In the genomic region with DNA sequence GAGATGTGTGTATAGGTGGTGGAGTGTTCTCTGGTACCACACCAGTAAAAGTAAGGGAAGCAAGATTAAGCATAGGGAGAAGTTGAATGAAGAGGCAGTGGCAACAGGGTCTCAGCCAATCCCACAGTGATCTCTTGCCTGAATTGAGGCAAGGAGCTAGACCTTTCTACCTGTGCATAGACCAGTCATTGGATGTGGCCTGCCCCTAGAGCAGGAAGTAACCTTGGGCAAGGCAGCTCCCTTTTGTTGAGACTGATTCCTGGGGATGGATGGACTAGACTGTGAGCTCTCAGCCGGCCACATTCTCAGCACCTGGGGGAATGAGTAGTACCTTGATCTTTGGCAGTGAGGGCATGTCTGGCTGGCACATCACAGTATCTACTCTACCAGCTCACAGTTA, we compare ENCODE assay signal across 17 cellular contexts.
"Had no signal": no experiment of that assay in that cellular context is flagged by ENCODE, and none has a peak within 500 bp of the region (broad histone marks: within the 10 kb centered on the region; RNA-seq: fewer than 3 reads in every experiment).

No MANE protein-coding gene starts in this region.

- DNase-seq: activated CD4-positive, alpha-beta memory T cell treated with anti-CD3 and anti-CD28 coated beads for 36 hours; activated CD4-positive, alpha-beta T cell treated with anti-CD3 and anti-CD28 coated beads for 1 hour; activated effector memory CD4-positive, alpha-beta T cell treated with anti-CD3 and anti-CD28 coated beads, Interleukin-2, amount 50 U/mL, for 16 hours; activated T-cell treated with anti-CD3 and anti-CD28 coated beads, Interleukin-2, amount 50 U/mL, for 48 hours; colonic mucosa; dorsolateral prefrontal cortex; effector memory CD8-positive, alpha-beta T cell; glutamatergic neuron; nephron progenitor cell; pancreas; right cardiac atrium; stimulated activated CD4-positive, alpha-beta T cell treated with anti-CD3 and anti-CD28 coated beads, Interleukin-4, amount 100 ng/mL, for 24 hours; T-helper 1 cell; T-helper 9 cell had no signal

- ATAC-seq: effector memory CD8-positive, alpha-beta T cell; pancreas; right cardiac atrium had no signal

- H3K27ac Mint-ChIP-seq: activated CD4-positive, alpha-beta memory T cell treated with anti-CD3 and anti-CD28 coated beads for 36 hours; activated naive CD4-positive, alpha-beta T cell treated with anti-CD3 and anti-CD28 coated beads, Interleukin-2, amount 50 U/mL, for 72 hours; effector memory CD8-positive, alpha-beta T cell; nephron progenitor cell; type B pancreatic cell had no signal

- H3K9me3 Mint-ChIP-seq: activated CD4-positive, alpha-beta memory T cell treated with anti-CD3 and anti-CD28 coated beads for 36 hours; activated naive CD4-positive, alpha-beta T cell treated with anti-CD3 and anti-CD28 coated beads, Interleukin-2, amount 50 U/mL, for 72 hours; central memory CD8-positive, alpha-beta T cell; effector memory CD8-positive, alpha-beta T cell; nephron progenitor cell; type B pancreatic cell had no signal

- H3K4me3 Mint-ChIP-seq: activated CD4-positive, alpha-beta memory T cell treated with anti-CD3 and anti-CD28 coated beads for 36 hours; central memory CD8-positive, alpha-beta T cell; effector memory CD8-positive, alpha-beta T cell; nephron progenitor cell; type B pancreatic cell had no signal

- H3K27me3 Mint-ChIP-seq: activated CD4-positive, alpha-beta memory T cell treated with anti-CD3 and anti-CD28 coated beads for 36 hours; central memory CD8-positive, alpha-beta T cell; effector memory CD8-positive, alpha-beta T cell; type B pancreatic cell had no signal
